Comparison of ENCODE assay signal across 34 cellular contexts in genomic region chr2:65675350-65675749, GRCh38.
"Had no signal": no experiment of that assay in that cellular context is flagged by ENCODE, and none has a peak within 500 bp of the region (broad histone marks: within the 10 kb centered on the region; RNA-seq: fewer than 3 reads in every experiment).

No MANE protein-coding gene starts in this region.

- H3K36me3 Mint-ChIP-seq: activated naive CD8-positive, alpha-beta T cell had no signal

- H3K27me3 Mint-ChIP-seq: brain had no signal

- H3K9me3 ChIP-seq: colonic mucosa had no signal

- H3K4me1 Mint-ChIP-seq: activated B cell treated with CpG ODN at 0.5 μM for 24 hours; activated T-helper 17 cell treated with anti-CD3 and anti-CD28 coated beads, Interleukin-2, amount 50 U/mL, for 72 hours; brain had no signal

- H3K27me3 ChIP-seq: breast epithelium, cardiac muscle cell, colonic mucosa, esophagus squamous epithelium, gastroesophageal sphincter, hepatocyte had no signal

- H3K79me2 ChIP-seq: hepatocyte had no signal

- H3K27ac Mint-ChIP-seq: activated B cell treated with CpG ODN at 0.5 μM for 24 hours; activated CD8-positive, alpha-beta T cell treated with anti-CD3 and anti-CD28 coated beads for 36 hours; activated naive CD8-positive, alpha-beta T cell; activated T-helper 17 cell treated with anti-CD3 and anti-CD28 coated beads, Interleukin-2, amount 50 U/mL, for 72 hours; brain; T-helper 1 cell treated with Interleukin-12 subunit alpha and Interleukin-12 subunit beta and Interleukin-4 antibody, amounts not matched to agents 30 μg/mL and 1 μg/mL, for 36 hours had no signal

- FAIRE-seq: endometrium, endothelial cell of umbilical vein had no signal

- H3K4me1 ChIP-seq: breast epithelium, colonic mucosa, esophagus squamous epithelium, gastroesophageal sphincter, heart right ventricle had no signal

- DNase-seq: activated B cell treated with CpG ODN at 0.5 μM for 24 hours; activated CD4-positive, alpha-beta T cell treated with anti-CD3 and anti-CD28 coated beads for 48 hours; activated CD4-positive, alpha-beta T cell treated with anti-CD3 and anti-CD28 coated beads, Interleukin-2, amount 50 U/mL, for 1 hour; activated CD4-positive, alpha-beta T cell treated with anti-CD3 and anti-CD28 coated beads, Interleukin-2, amount 50 U/mL, for 48 hours; activated CD8-positive, alpha-beta memory T cell treated with anti-CD3 and anti-CD28 coated beads for 24 hours; activated CD8-positive, alpha-beta T cell treated with anti-CD3 and anti-CD28 coated beads for 36 hours; activated effector memory CD4-positive, alpha-beta T cell treated with Interleukin-2 at 50 U/mL for 16 hours; activated gamma-delta T cell treated with Interleukin-2 at 50 U/mL for 16 hours; activated naive CD4-positive, alpha-beta T cell treated with anti-CD3 and anti-CD28 coated beads, Interleukin-2, amount 50 U/mL, for 16 hours; activated naive CD4-positive, alpha-beta T cell treated with Interleukin-2 at 50 U/mL for 16 hours; activated T-cell treated with anti-CD3 and anti-CD28 coated beads, Interleukin-2, amount 50 U/mL, for 4 hours; amniotic stem cell; anterior cingulate cortex; central memory CD4-positive, alpha-beta T cell; cerebellar nuclear complex; colonic mucosa; effector CD8-positive, alpha-beta T cell; esophagus squamous epithelium; foreskin fibroblast; heart right ventricle; T1000; WERI-Rb-1 had no signal

- H2AFZ ChIP-seq: hepatocyte had no signal

- H3K36me3 ChIP-seq: breast epithelium, cardiac muscle cell, colonic mucosa, esophagus squamous epithelium, gastroesophageal sphincter, heart right ventricle, WERI-Rb-1 had no signal

- H3K27ac ChIP-seq: breast epithelium, cardiac muscle cell, colonic mucosa, epithelial cell of prostate, esophagus squamous epithelium, gastroesophageal sphincter, heart right ventricle, hepatocyte, WERI-Rb-1 had no signal

- H3K4me3 ChIP-seq: breast epithelium, cardiac muscle cell, colonic mucosa, esophagus squamous epithelium, gastroesophageal sphincter, heart right ventricle, hepatocyte had no signal

- ATAC-seq: activated CD4-positive, CD25-positive, alpha-beta regulatory T cell treated with anti-CD3 and anti-CD28 coated beads, Interleukin-2, amount 50 U/mL, for 24 hours; activated CD8-positive, alpha-beta T cell treated with anti-CD3 and anti-CD28 coated beads for 36 hours; activated T-cell treated with anti-CD3 and anti-CD28 coated beads, Interleukin-2, amount 50 U/mL, for 4 hours; activated T-helper 17 cell treated with anti-CD3 and anti-CD28 coated beads, Interleukin-2, amount 50 U/mL, for 72 hours; gastroesophageal sphincter; heart right ventricle had no signal

- H3K4me2 ChIP-seq: hepatocyte had no signal

- H3K4me3 Mint-ChIP-seq: activated B cell treated with CpG ODN at 0.5 μM for 24 hours; activated CD8-positive, alpha-beta T cell treated with anti-CD3 and anti-CD28 coated beads for 36 hours; activated naive CD8-positive, alpha-beta T cell; activated T-cell treated with anti-CD3 and anti-CD28 coated beads, Interleukin-2, amount 50 U/mL, for 4 hours; activated T-helper 17 cell treated with anti-CD3 and anti-CD28 coated beads, Interleukin-2, amount 50 U/mL, for 72 hours; brain; T-helper 1 cell treated with Interleukin-12 subunit alpha and Interleukin-12 subunit beta and Interleukin-4 antibody, amounts not matched to agents 30 μg/mL and 1 μg/mL, for 36 hours had no signal
